21 cellular contexts compared by ENCODE assay signal in genomic region chr12:123748171-123748570, GRCh38. TPM values are rescaled to one million over a fixed set of nuclear protein-coding genes. Genes with fewer than 3 reads are reported as not detected.
"Had no signal": no experiment of that assay in that cellular context is flagged by ENCODE, and none has a peak within 500 bp of the region (broad histone marks: within the 10 kb centered on the region; RNA-seq: fewer than 3 reads in every experiment).

No MANE protein-coding gene starts in this region.

- ATAC-seq: left lung; mucosa of descending colon; natural killer cell; stimulated activated effector memory CD8-positive, alpha-beta T cell treated with anti-CD3 and anti-CD28 coated beads, Interleukin-12 subunit alpha, Interleukin-12 subunit beta, amount 100 ng/mL, for 72 hours had no signal

- H3K27ac Mint-ChIP-seq: activated CD4-positive, alpha-beta memory T cell treated with anti-CD3 and anti-CD28 coated beads, Interleukin-2, amount 10 ng/mL, durations not matched to agents 7 days and 5 days; activated naive CD8-positive, alpha-beta T cell treated with anti-CD3 and anti-CD28 coated beads, Interleukin-2, amount 10 ng/mL, durations not matched to agents 7 days and 5 days; natural killer cell; stimulated activated effector memory CD8-positive, alpha-beta T cell treated with anti-CD3 and anti-CD28 coated beads, Interleukin-12 subunit alpha, Interleukin-12 subunit beta, amount 100 ng/mL, for 72 hours; T-helper 2 cell treated with Interferon-gamma antibody and Interleukin-4, amounts not matched to agents 5 μg/mL and 100 μg/mL, for 36 hours had no signal

- H3K27ac ChIP-seq: left lung, tibial nerve, vagina had no signal

- H3K4me3 Mint-ChIP-seq: activated CD4-positive, alpha-beta memory T cell treated with anti-CD3 and anti-CD28 coated beads, Interleukin-2, amount 10 ng/mL, durations not matched to agents 7 days and 5 days; activated naive CD8-positive, alpha-beta T cell treated with anti-CD3 and anti-CD28 coated beads, Interleukin-2, amount 10 ng/mL, durations not matched to agents 7 days and 5 days; natural killer cell; stimulated activated effector memory CD8-positive, alpha-beta T cell treated with anti-CD3 and anti-CD28 coated beads, Interleukin-12 subunit alpha, Interleukin-12 subunit beta, amount 100 ng/mL, for 72 hours; T-helper 2 cell treated with Interferon-gamma antibody and Interleukin-4, amounts not matched to agents 5 μg/mL and 100 μg/mL, for 36 hours had no signal

- H3K27me3 ChIP-seq: left lung, tibial nerve, vagina had no signal

- H3K27me3 Mint-ChIP-seq: activated CD4-positive, alpha-beta memory T cell treated with anti-CD3 and anti-CD28 coated beads, Interleukin-2, amount 10 ng/mL, durations not matched to agents 7 days and 5 days; activated naive CD8-positive, alpha-beta T cell treated with anti-CD3 and anti-CD28 coated beads, Interleukin-2, amount 10 ng/mL, durations not matched to agents 7 days and 5 days had no signal

- DNase-seq: activated CD4-positive, alpha-beta memory T cell treated with anti-CD3 and anti-CD28 coated beads, Interleukin-2, amount 10 ng/mL, durations not matched to agents 7 days and 5 days; activated gamma-delta T cell treated with Interleukin-2 at 50 U/mL for 16 hours; activated naive CD8-positive, alpha-beta T cell treated with anti-CD3 and anti-CD28 coated beads, Interleukin-2, amount 10 ng/mL, durations not matched to agents 7 days and 5 days; activated T-cell treated with anti-CD3 and anti-CD28 coated beads, Interleukin-2, amount 50 U/mL, for 48 hours; anterior cingulate cortex; cortex of kidney; effector CD4-positive, alpha-beta T cell; hypothalamus; kidney; left lung; mucosa of descending colon; natural killer cell; nucleus accumbens; posterior cingulate gyrus; retina; stimulated activated CD4-positive, alpha-beta T cell treated with anti-CD3 and anti-CD28 coated beads, Interleukin-12 subunit alpha, Interleukin-12 subunit beta, amount 100 ng/mL, for 4 hours; substantia nigra had no signal

- H3K9me3 Mint-ChIP-seq: activated CD4-positive, alpha-beta memory T cell treated with anti-CD3 and anti-CD28 coated beads, Interleukin-2, amount 10 ng/mL, durations not matched to agents 7 days and 5 days; activated naive CD8-positive, alpha-beta T cell treated with anti-CD3 and anti-CD28 coated beads, Interleukin-2, amount 10 ng/mL, durations not matched to agents 7 days and 5 days; natural killer cell; stimulated activated effector memory CD8-positive, alpha-beta T cell treated with anti-CD3 and anti-CD28 coated beads, Interleukin-12 subunit alpha, Interleukin-12 subunit beta, amount 100 ng/mL, for 72 hours; T-helper 2 cell treated with Interferon-gamma antibody and Interleukin-4, amounts not matched to agents 5 μg/mL and 100 μg/mL, for 36 hours had no signal

- H3K4me1 ChIP-seq: tibial nerve, vagina had no signal

- H3K4me3 ChIP-seq: left lung, mucosa of descending colon, tibial nerve, vagina had no signal

RNA-seq across cellular contexts. Expression of gene DNAH10, which starts 13.9 kb away (rescaled TPM):
- total RNA-seq: vagina had no signal
